In the genomic region with DNA sequence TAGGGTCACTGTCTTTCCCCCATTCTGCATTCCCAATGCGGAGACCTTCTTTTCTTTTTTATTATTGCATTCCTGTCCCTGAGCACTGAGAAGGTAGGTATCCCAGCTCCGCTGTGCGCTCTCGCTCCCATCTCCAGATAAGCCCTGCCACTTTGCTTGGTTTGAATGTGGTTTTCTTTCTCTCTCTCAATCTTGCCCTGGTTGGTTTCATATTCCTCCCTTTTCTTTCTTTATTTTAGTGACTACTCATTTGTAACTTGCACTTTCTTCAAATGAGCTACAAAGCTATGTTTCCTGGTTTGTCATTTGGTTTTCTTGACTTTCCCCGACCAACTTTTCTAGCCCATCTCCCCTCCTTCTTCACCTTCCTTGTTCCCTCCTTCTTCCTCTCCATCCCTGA, we compare ENCODE assay signal across 20 cellular contexts.
DNase-seq lines count a peak whose midpoint lies in the region.
"Had no signal": no experiment of that assay in that cellular context is flagged by ENCODE, and none has a peak within 500 bp of the region (broad histone marks: within the 10 kb centered on the region; RNA-seq: fewer than 3 reads in every experiment).

No MANE protein-coding gene starts in this region.

- no peaks in the 10 kb centered on the region for H3K36me3 Mint-ChIP-seq in T-helper 1 cell treated with Interleukin-12 subunit alpha and Interleukin-12 subunit beta and Interleukin-4 antibody, amounts not matched to agents 30 μg/mL and 1 μg/mL, for 36 hours (ENCODE audit: low read depth)
- H3K36me3 Mint-ChIP-seq: mesothelial cell of epicardium, naive B cell had no signal

- DNase-seq in T-helper 1 cell: no peak
- DNase-seq in NT2/D1 (ENCODE audit: low read depth, low spot score): no peak
- DNase-seq in NCI-H1092 treated with DMSO at 0.1 percent for 48 hours (lab: John Stamatoyannopoulos, UW): no peak
- DNase-seq in activated CD4-positive, CD25-positive, alpha-beta regulatory T cell (lab: John Stamatoyannopoulos, UW): no peak
- DNase-seq in superior temporal gyrus (ENCODE audit: extremely low spot score): no peak
- DNase-seq: activated naive CD4-positive, alpha-beta T cell treated with anti-CD3 and anti-CD28 coated beads, Interleukin-2, amount 50 U/mL, for 16 hours; activated T-cell treated with anti-CD3 and anti-CD28 coated beads, Interleukin-2, amount 50 U/mL, for 1 hour; anterior cingulate cortex; CD4-positive, alpha-beta T cell; naive B cell; PC-3; T-helper 9 cell had no signal

- H3K9me3 ChIP-seq in NT2/D1 (ENCODE audit: insufficient read depth, low read length) (peaks cover under 1% of the 10 kb centered on the region; the same call in 1 of the 2 replicates), iPS-18a (ENCODE audit: control insufficient read depth, low read depth, low read length) (no peaks in the 10 kb centered on the region)
- H3K9me3 ChIP-seq: tibial nerve had no signal

- peak overlapping the region; percentile 30; the same call in 1 of the 2 replicates for H3K4me3 ChIP-seq in GM08714 (ENCODE audit: low read length)
- H3K4me3 ChIP-seq in NT2/D1 (ENCODE audit: insufficient read length, low read depth): no peak overlapping the region
- peak overlapping the region; percentile 19 for H3K4me3 ChIP-seq in iPS-18a (ENCODE audit: low read length)
- H3K4me3 ChIP-seq: K562, tibial nerve had no signal

- no peak overlapping the region for H3K27ac ChIP-seq in iPS-18a (ENCODE audit: low read length)
- H3K27ac ChIP-seq: 22Rv1, tibial nerve, VCaP had no signal

- H3K27me3 ChIP-seq in NT2/D1 (ENCODE audit: insufficient read depth, insufficient read length): peaks cover 2% of the 10 kb centered on the region
- H3K27me3 ChIP-seq in iPS-18a (ENCODE audit: control insufficient read depth, insufficient read depth, low read length): peaks cover 2% of the 10 kb centered on the region

- peaks cover 21% of the 10 kb centered on the region for H3K27me3 Mint-ChIP-seq in T-helper 1 cell treated with Interleukin-12 subunit alpha and Interleukin-12 subunit beta and Interleukin-4 antibody, amounts not matched to agents 30 μg/mL and 1 μg/mL, for 36 hours (ENCODE audit: low read depth)

- H3K27ac Mint-ChIP-seq in T-helper 1 cell treated with Interleukin-12 subunit alpha and Interleukin-12 subunit beta and Interleukin-4 antibody, amounts not matched to agents 30 μg/mL and 1 μg/mL, for 36 hours: peak overlapping the region; percentile 32
- H3K27ac Mint-ChIP-seq: CD4-positive, alpha-beta T cell; mesothelial cell of epicardium had no signal

- H3K9ac ChIP-seq in NT2/D1 (ENCODE audit: insufficient read length, low read depth) (peak overlapping the region; percentile 22), iPS-18a (ENCODE audit: low read length) (no peak overlapping the region)

- peaks cover 16% of the 10 kb centered on the region for H3K4me1 Mint-ChIP-seq in T-helper 1 cell treated with Interleukin-12 subunit alpha and Interleukin-12 subunit beta and Interleukin-4 antibody, amounts not matched to agents 30 μg/mL and 1 μg/mL, for 36 hours (ENCODE audit: low read depth)

- H3K9me3 Mint-ChIP-seq in T-helper 1 cell treated with Interleukin-12 subunit alpha and Interleukin-12 subunit beta and Interleukin-4 antibody, amounts not matched to agents 30 μg/mL and 1 μg/mL, for 36 hours: no peaks in the 10 kb centered on the region
- H3K9me3 Mint-ChIP-seq: CD4-positive, alpha-beta T cell; mesothelial cell of epicardium; naive B cell had no signal

- H3K4me1 ChIP-seq in NT2/D1 (ENCODE audit: insufficient read depth, insufficient read length) (peaks cover 8% of the 10 kb centered on the region), iPS-18a (ENCODE audit: control insufficient read depth, low read depth, low read length) (peaks cover 23% of the 10 kb centered on the region)

- peak overlapping the region; percentile 57 for H3K4me3 Mint-ChIP-seq in T-helper 1 cell treated with Interleukin-12 subunit alpha and Interleukin-12 subunit beta and Interleukin-4 antibody, amounts not matched to agents 30 μg/mL and 1 μg/mL, for 36 hours
- H3K4me3 Mint-ChIP-seq: CD4-positive, alpha-beta T cell; mesothelial cell of epicardium had no signal

- H3K36me3 ChIP-seq in NT2/D1 (ENCODE audit: insufficient read depth, insufficient read length, low read length) (no peaks in the 10 kb centered on the region), iPS-18a (ENCODE audit: control insufficient read depth, low read depth, low read length) (no peaks in the 10 kb centered on the region)
- H3K36me3 ChIP-seq: tibial nerve had no signal
